30 cellular contexts compared by ENCODE assay signal in the genomic region with DNA sequence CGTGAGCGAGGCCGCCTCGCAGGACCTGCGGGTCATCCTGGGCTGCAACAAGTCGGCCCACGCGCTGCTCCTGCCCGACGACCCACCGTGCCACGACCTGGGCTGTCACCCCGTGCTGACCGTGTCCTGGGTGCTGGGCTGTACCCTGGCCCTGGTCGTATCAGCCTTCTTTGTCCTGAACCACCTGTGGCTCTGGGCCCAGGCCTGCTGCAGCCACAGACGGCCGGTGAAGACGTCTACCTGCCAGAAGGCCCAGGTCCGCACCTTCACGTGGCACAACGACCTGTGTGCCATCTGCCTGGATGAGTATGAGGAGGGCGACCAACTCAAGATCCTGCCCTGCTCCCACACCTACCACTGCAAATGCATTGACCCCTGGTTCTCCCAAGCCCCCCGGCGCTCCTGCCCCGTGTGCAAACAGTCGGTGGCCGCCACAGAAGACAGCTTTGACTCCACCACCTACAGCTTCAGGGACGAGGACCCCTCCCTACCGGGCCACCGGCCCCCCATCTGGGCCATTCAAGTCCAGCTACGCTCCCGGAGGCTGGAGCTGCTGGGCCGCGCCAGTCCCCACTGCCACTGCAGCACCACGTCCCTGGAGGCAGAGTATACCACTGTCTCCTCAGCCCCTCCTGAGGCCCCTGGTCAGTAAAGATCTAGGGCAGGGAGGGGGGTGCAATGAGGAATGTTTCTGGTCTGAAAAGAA. TPM values are rescaled to one million over a fixed set of nuclear protein-coding genes. Genes with fewer than 3 reads are reported as not detected.
"Had no signal": no experiment of that assay in that cellular context is flagged by ENCODE, and none has a peak within 500 bp of the region (broad histone marks: within the 10 kb centered on the region; RNA-seq: fewer than 3 reads in every experiment).

No MANE protein-coding gene starts in this region.

- H3K27ac Mint-ChIP-seq: IgD-negative memory B cell, T-cell had no signal

- H3K36me3 ChIP-seq: Peyer's patch had no signal

- H3K4me3 ChIP-seq: K562, PC-9, Peyer's patch had no signal

- DNase-seq: Kasumi-1, MV-4-11, NCI-H1092, NCI-H1105 treated with DMSO at 0.1 percent for 48 hours, NCI-H1417 treated with DMSO at 0.1 percent for 48 hours, NCI-H146, NCI-H1694 treated with DMSO at 0.1 percent for 48 hours, NCI-H1930, NCI-H2081, NCI-H2107, NCI-H2227 treated with DMSO at 0.1 percent for 48 hours, NCI-H446, NCI-H510A, NCI-H524 treated with DMSO at 0.1 percent for 48 hours, NCI-H69, NCI-H774, OCI-M1, PC-9, Peyer's patch, SHP77, SK-N-SH, SW 1271, T-cell had no signal

- H3K27ac ChIP-seq: HL-60, KMS-11, PC-9, Peyer's patch had no signal

- H2AFZ ChIP-seq: PC-9 had no signal

- H3K4me2 ChIP-seq: KMS-11, PC-9, SK-N-SH had no signal

- H3K4me1 Mint-ChIP-seq: IgD-negative memory B cell, T-cell had no signal

- H3K9ac ChIP-seq: KMS-11, SK-N-SH had no signal

- H3K4me1 ChIP-seq: Peyer's patch had no signal

- H3K4me3 Mint-ChIP-seq: IgD-negative memory B cell, T-cell had no signal

- H3K9me3 ChIP-seq: SK-N-SH had no signal

- H3K36me3 Mint-ChIP-seq: T-cell had no signal

- H3K27me3 ChIP-seq: Peyer's patch had no signal

RNA-seq across cellular contexts. Expression of gene ZNRF4, which starts 1.1 kb away (rescaled TPM):
- total RNA-seq: K562, M059J, PC-9, Peyer's patch, RPMI7951, SK-MEL-5, T-cell had no signal
